Comparison of ENCODE assay signal across 9 cellular contexts in genomic region chr22:27867114-27867957, GRCh38. TPM values are rescaled to one million over a fixed set of nuclear protein-coding genes. Genes with fewer than 3 reads are reported as not detected.
DNase-seq lines count a peak whose midpoint lies in the region; ATAC-seq and TF ChIP-seq lines count a peak whose summit lies in the region.
"Had no signal": no experiment of that assay in that cellular context is flagged by ENCODE, and none has a peak within 500 bp of the region (broad histone marks: within the 10 kb centered on the region; RNA-seq: fewer than 3 reads in every experiment).

No MANE protein-coding gene starts in this region.

- H3K4me3 Mint-ChIP-seq in activated CD8-positive, alpha-beta T cell treated with anti-CD3 and anti-CD28 coated beads, Interleukin-2, amount 10 ng/mL, durations not matched to agents 7 days and 5 days, result no peak overlapping the region

- CTCF ChIA-PET in activated CD8-positive, alpha-beta T cell treated with anti-CD3 and anti-CD28 coated beads, Interleukin-2, amount 10 ng/mL, durations not matched to agents 7 days and 5 days (lab: Charles Lee), result interaction anchor here (2.0 kb wide), 1 partner anchor 19 kb away, joined by 8 read pairs; no protein-coding TSS in a partner anchor

- no peak for ATAC-seq in activated CD8-positive, alpha-beta T cell treated with anti-CD3 and anti-CD28 coated beads, Interleukin-2, amount 10 ng/mL, durations not matched to agents 7 days and 5 days
- peak; percentile 54 for ATAC-seq in sciatic nerve

- H3K27me3 Mint-ChIP-seq in activated CD8-positive, alpha-beta T cell treated with anti-CD3 and anti-CD28 coated beads, Interleukin-2, amount 10 ng/mL, durations not matched to agents 7 days and 5 days (ENCODE audit: low read depth), result no peaks in the 10 kb centered on the region

- no peaks in the 10 kb centered on the region for H3K9me3 ChIP-seq in MG63

- DNase-seq in EH (ENCODE audit: low read depth) (peak; percentile 15), fibroblast of the aortic adventitia (ENCODE audit: low read depth) (peak; percentile 73), sciatic nerve (ENCODE audit: low spot score) (no peak), dedifferentiated amniotic fluid mesenchymal stem cell (ENCODE audit: extremely low spot score) (no peak), substantia nigra (lab: John Stamatoyannopoulos, UW) (no peak), foreskin melanocyte (no peak), MG63 (no peak)
- no peak for DNase-seq in activated CD8-positive, alpha-beta T cell treated with anti-CD3 and anti-CD28 coated beads, Interleukin-2, amount 10 ng/mL, durations not matched to agents 7 days and 5 days
- DNase-seq: activated gamma-delta T cell had no signal

- peak overlapping the region; percentile 32 for H3K27ac Mint-ChIP-seq in activated CD8-positive, alpha-beta T cell treated with anti-CD3 and anti-CD28 coated beads, Interleukin-2, amount 10 ng/mL, durations not matched to agents 7 days and 5 days

- intact Hi-C loops in sciatic nerve (cut with DNase I), result no loop called here

- peaks cover 71% of the 10 kb centered on the region for H3K36me3 ChIP-seq in MG63

- TF ChIP-seq CTCF in fibroblast of the aortic adventitia (IDR thresholded peaks at IDR 0.05; ENCODE audit: insufficient read depth, low read length), result no peak

- H3K36me3 Mint-ChIP-seq in activated CD8-positive, alpha-beta T cell treated with anti-CD3 and anti-CD28 coated beads, Interleukin-2, amount 10 ng/mL, durations not matched to agents 7 days and 5 days (ENCODE audit: low read depth), result peaks cover 41% of the 10 kb centered on the region

- H3K4me3 ChIP-seq in fibroblast of the aortic adventitia (ENCODE audit: low read depth, low read length) (no peak overlapping the region), MG63 (no peak overlapping the region)

- no peak overlapping the region for H3K27ac ChIP-seq in substantia nigra (ENCODE audit: low read depth, low read length, poor library complexity, severe bottlenecking)

- POLR2A ChIA-PET in activated CD8-positive, alpha-beta T cell treated with anti-CD3 and anti-CD28 coated beads, Interleukin-2, amount 10 ng/mL, durations not matched to agents 7 days and 5 days (lab: Charles Lee), result no interaction called here

- peaks cover 28% of the 10 kb centered on the region for H3K4me1 Mint-ChIP-seq in activated CD8-positive, alpha-beta T cell treated with anti-CD3 and anti-CD28 coated beads, Interleukin-2, amount 10 ng/mL, durations not matched to agents 7 days and 5 days (ENCODE audit: low read depth)

- H3K27me3 ChIP-seq in MG63, result no peaks in the 10 kb centered on the region

- no peaks in the 10 kb centered on the region for H3K9me3 Mint-ChIP-seq in activated CD8-positive, alpha-beta T cell treated with anti-CD3 and anti-CD28 coated beads, Interleukin-2, amount 10 ng/mL, durations not matched to agents 7 days and 5 days (ENCODE audit: insufficient read depth)

RNA-seq across cellular contexts. Expression of gene PITPNB, which starts 51.7 kb away (rescaled TPM):
- total RNA-seq in activated CD8-positive, alpha-beta T cell treated with anti-CD3 and anti-CD28 coated beads, Interleukin-2, amount 10 ng/mL, durations not matched to agents 7 days and 5 days, result 10 to 100 TPM; 78.7 to 84.1 TPM
- 22.1 and 26.8 TPM in 2 replicates for total RNA-seq in fibroblast of the aortic adventitia (ENCODE audit: low replicate concordance)
- total RNA-seq in sciatic nerve, result 88.8 TPM
- 17.5 and 27.7 TPM in 2 replicates for total RNA-seq in MG63 (2014; rRNA removed; shearing (Covaris generic); ENCODE audit: low replicate concordance)

Comparison
In these comparisons a context has a peak if more than half of its experiments do, and no peak if none do; other contexts are left out.
1. DNase-seq: peak in EH (single experiment) and fibroblast of the aortic adventitia (single experiment); none in activated CD8-positive, alpha-beta T cell treated with anti-CD3 and anti-CD28 coated beads, Interleukin-2, amount 10 ng/mL, durations not matched to agents 7 days and 5 days (single experiment), sciatic nerve (single experiment), dedifferentiated amniotic fluid mesenchymal stem cell (single experiment), substantia nigra (0 of 49), foreskin melanocyte (single experiment) and MG63 (single experiment).